ENCODE assay signal across 36 cellular contexts in genomic region chr6:92270365-92270764, GRCh38.
DNase-seq lines count a peak whose midpoint lies in the region; ATAC-seq, FAIRE-seq and TF ChIP-seq lines count a peak whose summit lies in the region.
"Had no signal": no experiment of that assay in that cellular context is flagged by ENCODE, and none has a peak within 500 bp of the region (broad histone marks: within the 10 kb centered on the region; RNA-seq: fewer than 3 reads in every experiment).

No MANE protein-coding gene starts in this region.

- H3K27ac Mint-ChIP-seq in immature natural killer cell, result no peak overlapping the region
- H3K27ac Mint-ChIP-seq: B cell; CD14-positive monocyte; CD4-positive, alpha-beta memory T cell; CD4-positive, alpha-beta T cell; CD4-positive, CD25-positive, alpha-beta regulatory T cell; CD8-positive, alpha-beta memory T cell; CD8-positive, alpha-beta T cell had no signal

- no peak overlapping the region for H2BK20ac ChIP-seq in IMR-90 (ENCODE audit: low read depth, low read length)

- no peak overlapping the region for H2AK5ac ChIP-seq in IMR-90 (ENCODE audit: low read depth, low read length)

- TF ChIP-seq RAD21 in HepG2 (CRISPR knock-in tag; IDR thresholded peaks at IDR 0.05) (no peak), A549 (conservative IDR thresholded peaks at IDR 0.05 in 1 of 2, IDR thresholded peaks at IDR 0.05 in 1 of 2) (no peak), IMR-90 (IDR thresholded peaks at IDR 0.05; ENCODE audit: low read length) (no peak), K562 (CRISPR knock-in tag; conservative IDR thresholded peaks at IDR 0.05 in 1 of 2, IDR thresholded peaks at IDR 0.05 in 1 of 2) (no peak)

- TF ChIP-seq EP300 in HepG2 (IDR thresholded peaks at IDR 0.05; ENCODE audit: low read depth in 2 of 2, low read length in 2 of 2), result no peak
- TF ChIP-seq EP300 in HepG2 (CRISPR knock-in tag; IDR thresholded peaks at IDR 0.05; ENCODE audit: borderline replicate concordance), result no peak
- TF ChIP-seq EP300 in A549 (IDR thresholded peaks at IDR 0.05), result no peak
- no peak for TF ChIP-seq EP300 in K562 (IDR thresholded peaks at IDR 0.05; ENCODE audit: low read length)

- H3K23ac ChIP-seq in IMR-90 (ENCODE audit: low read depth, low read length), result no peak overlapping the region

- H3K9me3 ChIP-seq in HepG2 (ENCODE audit: low read length), result no peaks in the 10 kb centered on the region
- no peaks in the 10 kb centered on the region for H3K9me3 ChIP-seq in right lobe of liver
- H3K9me3 ChIP-seq in A549, result no peaks in the 10 kb centered on the region
- no peaks in the 10 kb centered on the region for H3K9me3 ChIP-seq in IMR-90 (ENCODE audit: control insufficient read depth, insufficient read depth, low read length)
- no peaks in the 10 kb centered on the region for H3K9me3 ChIP-seq in K562 (replicated peaks; ENCODE audit: control insufficient read depth, insufficient read depth, low read depth, low read length)
- H3K9me3 ChIP-seq: BE2C; BLaER1; BLaER1 treated with 17β-estradiol and CSF1 and Interleukin-3, amounts not matched to agents 10 nM and 100 nM; Caco-2 had no signal

- H3K36me3 ChIP-seq in HepG2 (replicated peaks in 1 of 2; ENCODE audit: control insufficient read depth in 1 of 2, insufficient read depth in 2 of 2, low read length in 2 of 2) (no peaks in the 10 kb centered on the region), right lobe of liver (no peaks in the 10 kb centered on the region), IMR-90 (ENCODE audit: control insufficient read depth, insufficient read depth, low read length) (no peaks in the 10 kb centered on the region), K562 (ENCODE audit: control insufficient read depth, insufficient read depth, low read length) (no peaks in the 10 kb centered on the region)
- H3K36me3 ChIP-seq: BE2C; BLaER1; BLaER1 treated with 17β-estradiol and CSF1 and Interleukin-3, amounts not matched to agents 10 nM and 100 nM had no signal

- no peak overlapping the region for H3K4ac ChIP-seq in IMR-90 (ENCODE audit: low read depth, low read length)

- CTCF ChIA-PET in HepG2 (lab: Yijun Ruan, JAX; ENCODE audit: low intra/inter-chr PET ratio, low total read pairs), result no interaction called here
- CTCF ChIA-PET in A549 (lab: Yijun Ruan, JAX), result no interaction called here
- CTCF ChIA-PET in IMR-90 (lab: Yijun Ruan, JAX), result no interaction called here
- CTCF ChIA-PET in K562 (lab: Yijun Ruan, JAX; ENCODE audit: low intra/inter-chr PET ratio), result no interaction called here
- CTCF ChIA-PET in GM10248 (lab: Yijun Ruan, JAX), result interaction anchor here (1.2 kb wide), 1 partner anchor 29 kb away, joined by 4 read pairs; no protein-coding TSS in a partner anchor

- TF ChIP-seq CTCF in HepG2 (CRISPR knock-in tag; IDR thresholded peaks at IDR 0.05) (no peak), right lobe of liver (IDR thresholded peaks at IDR 0.05) (no peak), A549 (IDR thresholded peaks at IDR 0.05) (no peak), IMR-90 (conservative IDR thresholded peaks at IDR 0.05; ENCODE audit: low read depth, low read length) (no peak), K562 (IDR thresholded peaks at IDR 0.05 in 2 of 3, conservative IDR thresholded peaks at IDR 0.05 in 1 of 3; ENCODE audit: insufficient read depth in 2 of 3, low read depth in 1 of 3, low read length in 3 of 3) (no peak), GM10248 (IDR thresholded peaks at IDR 0.05; ENCODE audit: control extremely low read depth, extremely low read depth, low read depth, missing control alignments) (no peak)

- POLR2A ChIA-PET in HepG2 (lab: Yijun Ruan, JAX) (no interaction called here), A549 (lab: Yijun Ruan, JAX) (no interaction called here), IMR-90 (lab: Charles Lee; ENCODE audit: unreplicated experiment) (no interaction called here), K562 (lab: Yijun Ruan, JAX) (no interaction called here), GM10248 (lab: Yijun Ruan, JAX) (no interaction called here)

- H3K9me1 ChIP-seq in IMR-90 (ENCODE audit: insufficient read depth, low read length), result no peaks in the 10 kb centered on the region
- no peaks in the 10 kb centered on the region for H3K9me1 ChIP-seq in K562 (ENCODE audit: control insufficient read depth, insufficient read depth, low read length)

- ATAC-seq in HepG2, result no peak
- no peak for ATAC-seq in right lobe of liver
- ATAC-seq in A549, result no peak
- ATAC-seq in IMR-90 (ENCODE audit: low read depth), result no peak
- no peak for ATAC-seq in K562
- no peak for ATAC-seq in HG03378 (IDR thresholded peaks at IDR 0.05; ENCODE audit: unreplicated experiment)
- ATAC-seq: CD8-positive, alpha-beta T cell had no signal

- H3K4me1 ChIP-seq in HepG2 (ENCODE audit: insufficient read depth, low read length), result no peaks in the 10 kb centered on the region
- H3K4me1 ChIP-seq in right lobe of liver, result no peaks in the 10 kb centered on the region
- no peaks in the 10 kb centered on the region for H3K4me1 ChIP-seq in A549
- H3K4me1 ChIP-seq in IMR-90 (ENCODE audit: control insufficient read depth, insufficient read depth, low read length), result no peaks in the 10 kb centered on the region
- H3K4me1 ChIP-seq in K562 (replicated peaks in 1 of 2; ENCODE audit: control insufficient read depth in 2 of 2, insufficient read depth in 2 of 2, low read length in 2 of 2), result no peaks in the 10 kb centered on the region
- H3K4me1 ChIP-seq: BE2C, BLaER1, Caco-2 had no signal

- H3K27me3 Mint-ChIP-seq in immature natural killer cell (ENCODE audit: low read depth in 3 of 3), result no peaks in the 10 kb centered on the region
- H3K27me3 Mint-ChIP-seq: B cell; CD4-positive, alpha-beta memory T cell; CD4-positive, alpha-beta T cell; CD4-positive, CD25-positive, alpha-beta regulatory T cell; CD8-positive, alpha-beta memory T cell had no signal

- no peak overlapping the region for H3K4me3 Mint-ChIP-seq in immature natural killer cell
- H3K4me3 Mint-ChIP-seq: B cell; CD14-positive monocyte; CD4-positive, alpha-beta memory T cell; CD4-positive, alpha-beta T cell; CD4-positive, CD25-positive, alpha-beta regulatory T cell; CD8-positive, alpha-beta memory T cell; CD8-positive, alpha-beta T cell had no signal

- H3K9me3 Mint-ChIP-seq in immature natural killer cell, result peaks cover 2 to 40% (median 22%) of the 10 kb centered on the region in 6 donors

- no peak overlapping the region for H3K18ac ChIP-seq in IMR-90 (ENCODE audit: low read depth, low read length)

- H3K56ac ChIP-seq in IMR-90 (ENCODE audit: extremely low read depth, insufficient read depth, low read length), result no peak overlapping the region

- H2BK5ac ChIP-seq in IMR-90 (ENCODE audit: low read depth, low read length, poor library complexity, severe bottlenecking), result no peak overlapping the region

- H3K4me2 ChIP-seq in HepG2 (ENCODE audit: low read depth, low read length) (no peak overlapping the region), A549 (no peak overlapping the region), IMR-90 (ENCODE audit: low read depth, low read length) (no peak overlapping the region), K562 (ENCODE audit: insufficient read depth, low read length) (no peak overlapping the region)
- H3K4me2 ChIP-seq: BLaER1; BLaER1 treated with 17β-estradiol and CSF1 and Interleukin-3, amounts not matched to agents 10 nM and 100 nM had no signal

- DNase-seq in HepG2 (ENCODE audit: low spot score), result no peak
- no peak for DNase-seq in right lobe of liver
- no peak for DNase-seq in A549 (ENCODE audit: low read depth in 1 of 2, low spot score in 1 of 2)
- DNase-seq in IMR-90, result no peak
- DNase-seq in K562 (ENCODE audit: extremely low read depth in 1 of 4, low spot score in 3 of 4), result no peak
- DNase-seq in GM10248 (ENCODE audit: extremely low spot score), result no peak
- no peak for DNase-seq in immature natural killer cell
- DNase-seq: 8988T; ACHN; AML-193; BE2C; C1 segment of cervical spinal cord; Caco-2; Calu3; CD4-positive, alpha-beta memory T cell; CD4-positive, alpha-beta T cell; CD4-positive, CD25-positive, alpha-beta regulatory T cell; CD8-positive, alpha-beta memory T cell; CD8-positive, alpha-beta T cell; COR-L47; DMS 273 treated with DMSO at 0.1 percent for 48 hours; DMS153; DMS53; DMS79; DMS79 treated with DMSO at 0.1 percent for 48 hours; DND-41; EL had no signal

- WGBS in HepG2 (ENCODE audit: low lambda C conversion rate), result 22% methylated on average over 6 of the region's 6 CpGs
- 78% methylated on average over 6 of the region's 6 CpGs for WGBS in right lobe of liver (ENCODE audit: insufficient coverage, low coverage, low lambda C conversion rate, missing lambda C conversion rate)
- WGBS in A549 (ENCODE audit: missing lambda C conversion rate), result 0% methylated on average over 2 of the region's 6 CpGs
- 100% methylated on average over 1 of the region's 6 CpGs; no CpG with 5 or more reads in 1 of the 2 experiments for WGBS in IMR-90 (ENCODE audit: extremely low coverage in 2 of 2, insufficient read length in 1 of 2), 2 experiments
- 0% methylated on average over 6 of the region's 6 CpGs for WGBS in K562 (ENCODE audit: insufficient coverage, low coverage, missing lambda C conversion rate)

- H3K14ac ChIP-seq in IMR-90 (replicated peaks; ENCODE audit: low read depth, low read length), result no peak overlapping the region

- H3K79me2 ChIP-seq in HepG2 (ENCODE audit: insufficient read depth, low read length), result no peaks in the 10 kb centered on the region
- no peaks in the 10 kb centered on the region for H3K79me2 ChIP-seq in K562 (ENCODE audit: control insufficient read depth, insufficient read depth, low read length)

- H2AFZ ChIP-seq in HepG2 (ENCODE audit: low read length) (no peak overlapping the region), IMR-90 (replicated peaks; ENCODE audit: low read length, poor library complexity) (no peak overlapping the region), K562 (ENCODE audit: low read depth, low read length) (no peak overlapping the region)

- no peak overlapping the region for H2BK120ac ChIP-seq in IMR-90 (ENCODE audit: low read depth, low read length)

- in situ Hi-C loops in HepG2 (cut with HindIII; ENCODE audit: extremely low pct_ligation_motif_present, low pct_unique_long_range_greater_than_20kb) (no loop called here), IMR-90 (cut with MboI; ENCODE audit: low sequenced_read_pairs) (no loop called here), K562 (cut with MboI) (no loop called here)

- intact Hi-C loops in HepG2 (cut with micrococcal nuclease; ENCODE audit: unreplicated experiment), result no loop called here
- intact Hi-C loops in right lobe of liver (cut with DNase I), result no loop called here
- intact Hi-C loops in IMR-90 (cut with micrococcal nuclease), result no loop called here
- intact Hi-C loops in K562 (cut with micrococcal nuclease), result no loop called here

- H3K79me1 ChIP-seq in IMR-90 (ENCODE audit: low read depth in 1 of 2, low read length in 2 of 2), result no peaks in the 10 kb centered on the region

- FAIRE-seq in HepG2 (lab: Jason Lieb, UNC) (no peak), A549 (lab: Jason Lieb, UNC) (no peak), K562 (lab: Jason Lieb, UNC) (no peak)
- FAIRE-seq: A204.1, D721Med had no signal

- no peak overlapping the region for H2BK15ac ChIP-seq in IMR-90 (ENCODE audit: low read depth, low read length)

- no peak overlapping the region for H3K9ac ChIP-seq in HepG2 (ENCODE audit: insufficient read depth, low read depth, low read length)
- H3K9ac ChIP-seq in IMR-90 (ENCODE audit: low read depth, low read length), result no peak overlapping the region
- no peak overlapping the region for H3K9ac ChIP-seq in K562 (ENCODE audit: insufficient read depth in 1 of 2, low read depth in 2 of 2, low read length in 2 of 2)
- H3K9ac ChIP-seq: BLaER1; BLaER1 treated with 17β-estradiol and CSF1 and Interleukin-3, amounts not matched to agents 10 nM and 100 nM had no signal

- H3K27me3 ChIP-seq in HepG2 (ENCODE audit: control insufficient read depth in 1 of 2, insufficient read depth in 2 of 2, low read length in 2 of 2) (no peaks in the 10 kb centered on the region), right lobe of liver (no peaks in the 10 kb centered on the region), IMR-90 (ENCODE audit: control insufficient read depth, insufficient read depth, low read length) (no peaks in the 10 kb centered on the region), K562 (ENCODE audit: control insufficient read depth in 2 of 2, insufficient read depth in 2 of 2, low read length in 2 of 2) (no peaks in the 10 kb centered on the region)
- H3K27me3 ChIP-seq: BE2C; BLaER1; BLaER1 treated with 17β-estradiol and CSF1 and Interleukin-3, amounts not matched to agents 10 nM and 100 nM had no signal

- BruUV-seq in HepG2 (replicated peaks; lab: Mats Ljungman, UMichigan) (no TSS peak), IMR-90 (replicated peaks; lab: Mats Ljungman, UMichigan) (no TSS peak), K562 (replicated peaks; lab: Mats Ljungman, UMichigan) (no TSS peak)

- no peak overlapping the region for H4K91ac ChIP-seq in IMR-90 (ENCODE audit: insufficient read depth, low read depth, low read length)

- peaks cover 0 to 3% (median 0%) of the 10 kb centered on the region in 3 donors for H3K36me3 Mint-ChIP-seq in immature natural killer cell
- H3K36me3 Mint-ChIP-seq: CD14-positive monocyte; CD4-positive, alpha-beta memory T cell; CD4-positive, CD25-positive, alpha-beta regulatory T cell; CD8-positive, alpha-beta T cell had no signal

- H2AK9ac ChIP-seq in IMR-90 (replicated peaks; ENCODE audit: low read depth, low read length, poor library complexity), result no peak overlapping the region

- dilution Hi-C loops in IMR-90 (cut with HindIII; ENCODE audit: low sequenced_read_pairs, unreplicated experiment), result no loop called here

- TF ChIP-seq POLR2A in HepG2 (IDR thresholded peaks at IDR 0.05; ENCODE audit: insufficient read depth in 1 of 2, low read depth in 2 of 2, low read length in 2 of 2) (no peak), right lobe of liver (IDR thresholded peaks at IDR 0.05) (no peak), A549 (IDR thresholded peaks at IDR 0.05; ENCODE audit: low read length) (no peak), IMR-90 (IDR thresholded peaks at IDR 0.05; ENCODE audit: low read depth, low read length) (no peak), K562 (conservative IDR thresholded peaks at IDR 0.05) (no peak)

- H3K27ac ChIP-seq in HepG2 (ENCODE audit: extremely low read length, insufficient read depth, low read length) (no peak overlapping the region), right lobe of liver (no peak overlapping the region), A549 (no peak overlapping the region), IMR-90 (ENCODE audit: insufficient read depth, low read length) (no peak overlapping the region), K562 (ENCODE audit: extremely low read depth, low read depth, low read length) (no peak overlapping the region)
- H3K27ac ChIP-seq: 22Rv1; BLaER1; BLaER1 treated with 17β-estradiol and CSF1 and Interleukin-3, amounts not matched to agents 10 nM and 100 nM; C4-2B had no signal

- H3K4me3 ChIP-seq in HepG2 (replicated peaks in 1 of 3; ENCODE audit: insufficient read depth in 1 of 3, low read depth in 2 of 3, low read length in 3 of 3) (no peak overlapping the region), right lobe of liver (no peak overlapping the region), A549 (no peak overlapping the region), IMR-90 (ENCODE audit: insufficient read depth, low read depth, low read length) (no peak overlapping the region), K562 (no peak overlapping the region)
- H3K4me3 ChIP-seq: BLaER1; BLaER1 treated with 17β-estradiol and CSF1 and Interleukin-3, amounts not matched to agents 10 nM and 100 nM had no signal

- H3K4me1 Mint-ChIP-seq in immature natural killer cell, result no peaks in the 10 kb centered on the region
- H3K4me1 Mint-ChIP-seq: B cell; CD14-positive monocyte; CD4-positive, alpha-beta memory T cell; CD4-positive, CD25-positive, alpha-beta regulatory T cell; CD8-positive, alpha-beta memory T cell had no signal

- H4K5ac ChIP-seq in IMR-90 (ENCODE audit: low read depth, low read length), result no peak overlapping the region

- H4K8ac ChIP-seq in IMR-90 (ENCODE audit: low read depth in 2 of 2, low read length in 2 of 2), result no peak overlapping the region

- H4K20me1 ChIP-seq in HepG2 (ENCODE audit: insufficient read depth, low read length) (no peaks in the 10 kb centered on the region), IMR-90 (ENCODE audit: insufficient read depth, low read length) (no peaks in the 10 kb centered on the region), K562 (replicated peaks; ENCODE audit: control insufficient read depth, insufficient read depth, low read length) (no peaks in the 10 kb centered on the region)
- H4K20me1 ChIP-seq: BLaER1; BLaER1 treated with 17β-estradiol and CSF1 and Interleukin-3, amounts not matched to agents 10 nM and 100 nM had no signal

Comparison
In these comparisons a context has a peak if more than half of its experiments do, and no peak if none do; other contexts are left out.
1. Of the 241 proteins assayed by ChIP-seq in both HepG2 and K562: peak only in HepG2: MAFK; only in K562: MAFG; in both: MAFF; in neither: 238.